In the genomic region with DNA sequence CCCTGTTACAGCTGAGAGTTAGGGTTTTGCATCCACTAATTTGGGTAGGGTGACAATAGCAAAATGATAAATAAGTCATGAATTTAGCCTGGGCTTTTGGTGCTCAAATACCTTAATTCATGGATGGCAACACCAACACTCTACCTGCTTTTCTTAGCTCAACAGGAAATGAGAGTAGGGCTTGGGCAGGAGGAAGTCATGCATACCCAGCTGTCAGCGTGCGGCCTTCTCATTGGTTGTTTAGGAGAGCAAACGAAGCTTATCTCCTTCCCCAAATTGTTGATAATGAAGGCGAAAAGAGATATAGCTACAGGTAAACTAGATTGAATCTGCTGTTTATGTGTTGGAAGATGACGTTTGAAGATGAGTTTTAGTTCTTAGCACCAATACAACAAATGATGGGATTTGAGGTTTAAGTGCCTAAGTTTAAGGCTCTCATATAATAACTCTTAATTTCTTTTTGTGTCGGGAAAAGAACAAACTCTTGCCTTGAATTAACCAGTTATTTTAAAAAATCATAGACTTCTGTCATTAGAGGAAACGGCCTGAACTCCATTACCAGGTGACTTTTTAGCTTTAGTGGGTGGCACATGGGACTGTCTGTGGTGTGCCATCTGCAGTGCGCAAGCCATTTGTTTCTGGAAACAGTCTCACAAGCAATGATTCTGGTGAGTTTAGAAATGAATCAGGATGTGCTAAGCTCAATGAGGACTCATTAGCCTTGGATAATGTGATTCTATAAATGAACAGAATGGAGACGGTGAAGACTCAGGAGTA, we compare ENCODE assay signal across 9 cellular contexts. TPM values are rescaled to one million over a fixed set of nuclear protein-coding genes. Genes with fewer than 3 reads are reported as not detected.
DNase-seq lines count a peak whose midpoint lies in the region; ATAC-seq and TF ChIP-seq lines count a peak whose summit lies in the region.
"Had no signal": no experiment of that assay in that cellular context is flagged by ENCODE, and none has a peak within 500 bp of the region (broad histone marks: within the 10 kb centered on the region; RNA-seq: fewer than 3 reads in every experiment).

No MANE protein-coding gene starts in this region.

- peak overlapping the region; percentile 56 for H3K4me2 ChIP-seq in Loucy (ENCODE audit: low read depth, low read length, poor library complexity, severe bottlenecking)

- intact Hi-C loops in stomach (cut with DNase I; ENCODE audit: low total_unique reads): no loop called here

- H3K79me2 ChIP-seq in Loucy (ENCODE audit: insufficient read depth, low read length): peaks cover 99% of the 10 kb centered on the region

- DNase-seq in germinal center (ENCODE audit: low spot score) (peak; percentile 88), NCI-H146 treated with DMSO at 0.1 percent for 48 hours (lab: John Stamatoyannopoulos, UW; ENCODE audit: unreplicated experiment) (no peak), hypothalamus (lab: John Stamatoyannopoulos, UW) (no peak), midbrain (lab: John Stamatoyannopoulos, UW) (no peak), stomach (no peak)

- H3K27me3 ChIP-seq in Loucy (ENCODE audit: insufficient read depth, low read length, poor library complexity, severe bottlenecking) (no peaks in the 10 kb centered on the region), stomach (no peaks in the 10 kb centered on the region)
- H3K27me3 ChIP-seq: upper lobe of left lung had no signal

- 0 out of 2 replicates have a peak, but pooled peaks cover 3% of the 10 kb centered on the region for H3F3A ChIP-seq in Loucy (ENCODE audit: low read depth)

- H3K9me3 ChIP-seq in Loucy (ENCODE audit: insufficient read depth, low read depth, low read length) (no peaks in the 10 kb centered on the region), stomach (no peaks in the 10 kb centered on the region)
- H3K9me3 ChIP-seq: upper lobe of left lung had no signal

- H3K4me3 ChIP-seq in Loucy (ENCODE audit: low read length, poor library complexity, severe bottlenecking): peak overlapping the region; percentile 30
- no peak overlapping the region for H3K4me3 ChIP-seq in stomach
- H3K4me3 ChIP-seq: upper lobe of left lung had no signal

- no peak for TF ChIP-seq CTCF in Loucy (conservative IDR thresholded peaks at IDR 0.05; ENCODE audit: low read length)
- TF ChIP-seq CTCF in stomach (IDR thresholded peaks at IDR 0.05): no peak

- TF ChIP-seq EP300 in stomach (IDR thresholded peaks at IDR 0.05): no peak

- peaks cover 65% of the 10 kb centered on the region for H4K20me1 ChIP-seq in Loucy (ENCODE audit: insufficient read depth, low read length, poor library complexity, severe bottlenecking)

- no peaks in the 10 kb centered on the region for H3K9me2 ChIP-seq in Loucy (replicated peaks; ENCODE audit: low read depth, low read length)

- H3K9ac ChIP-seq in Loucy (ENCODE audit: low read depth, low read length, poor library complexity, severe bottlenecking): no peak overlapping the region

- H2AFZ ChIP-seq in Loucy (ENCODE audit: low read length): no peak overlapping the region

- H3K4me1 ChIP-seq in Loucy (ENCODE audit: insufficient read depth, low read length, poor library complexity, severe bottlenecking) (peaks cover 55% of the 10 kb centered on the region), stomach (peaks cover 7 to 87% (median 32%) of the 10 kb centered on the region in 4 donors)

- H3K36me3 ChIP-seq in Loucy (ENCODE audit: insufficient read depth, low read length): no peaks in the 10 kb centered on the region
- no peaks in the 10 kb centered on the region for H3K36me3 ChIP-seq in stomach
- H3K36me3 ChIP-seq: upper lobe of left lung had no signal

- 57 to 70% (median 66%) methylated on average over 9 of the region's 9 CpGs for WGBS in stomach, 5 donors

- H3K27ac ChIP-seq in stomach: peak overlapping the region in 1 of 5 donors; percentile 21

- no peak for TF ChIP-seq POLR2A in stomach (IDR thresholded peaks at IDR 0.05)

- ATAC-seq in GM18498 (IDR thresholded peaks at IDR 0.05; ENCODE audit: unreplicated experiment): peak; percentile 82
- ATAC-seq in GM21576 (IDR thresholded peaks at IDR 0.05; ENCODE audit: unreplicated experiment): peak; percentile 67

RNA-seq across cellular contexts. Expression of gene MAP4K4, which starts 19.7 kb away (rescaled TPM):
- total RNA-seq in stomach: 10 to 100 TPM; 15.6 to 71.6 (median 29.0) TPM
- polyA plus RNA-seq in stomach: 10 to 100 TPM in 2 of 3 donors, 1 to 10 TPM in 1; 9.6 to 41.8 (median 18.6) TPM
